ENCODE assay signal across 20 cellular contexts in genomic region chr5:92963801-92964200, GRCh38.
"Had no signal": no experiment of that assay in that cellular context is flagged by ENCODE, and none has a peak within 500 bp of the region (broad histone marks: within the 10 kb centered on the region; RNA-seq: fewer than 3 reads in every experiment).

No MANE protein-coding gene starts in this region.

- ATAC-seq: SK-N-SH treated with all-trans-retinoic acid at 6 μM for 48 hours had no signal

- H3K4me1 ChIP-seq: SJCRH30 had no signal

- DNase-seq: KBM-7, MV-4-11, NCI-H1048, NCI-H1105, NCI-H146, NCI-H1694 treated with DMSO at 0.1 percent for 48 hours, NCI-H1930, NCI-H2081, NCI-H2107, NCI-H226, NCI-H446, NCI-H510A, NCI-H524 treated with DMSO at 0.1 percent for 48 hours, SHP77 treated with DMSO at 0.1 percent for 48 hours, SJCRH30, T-helper 1 cell had no signal

- H3K9me3 ChIP-seq: SJCRH30 had no signal

- FAIRE-seq: HTR-8/SVneo had no signal

- H3K27me3 ChIP-seq: SJCRH30 had no signal

- H3K4me3 ChIP-seq: SJCRH30 had no signal

- H3K36me3 ChIP-seq: SJCRH30 had no signal

- H3K27ac ChIP-seq: HL-60, RWPE1, SJCRH30 had no signal
